1 cellular context compared by ENCODE assay signal in the genomic region with DNA sequence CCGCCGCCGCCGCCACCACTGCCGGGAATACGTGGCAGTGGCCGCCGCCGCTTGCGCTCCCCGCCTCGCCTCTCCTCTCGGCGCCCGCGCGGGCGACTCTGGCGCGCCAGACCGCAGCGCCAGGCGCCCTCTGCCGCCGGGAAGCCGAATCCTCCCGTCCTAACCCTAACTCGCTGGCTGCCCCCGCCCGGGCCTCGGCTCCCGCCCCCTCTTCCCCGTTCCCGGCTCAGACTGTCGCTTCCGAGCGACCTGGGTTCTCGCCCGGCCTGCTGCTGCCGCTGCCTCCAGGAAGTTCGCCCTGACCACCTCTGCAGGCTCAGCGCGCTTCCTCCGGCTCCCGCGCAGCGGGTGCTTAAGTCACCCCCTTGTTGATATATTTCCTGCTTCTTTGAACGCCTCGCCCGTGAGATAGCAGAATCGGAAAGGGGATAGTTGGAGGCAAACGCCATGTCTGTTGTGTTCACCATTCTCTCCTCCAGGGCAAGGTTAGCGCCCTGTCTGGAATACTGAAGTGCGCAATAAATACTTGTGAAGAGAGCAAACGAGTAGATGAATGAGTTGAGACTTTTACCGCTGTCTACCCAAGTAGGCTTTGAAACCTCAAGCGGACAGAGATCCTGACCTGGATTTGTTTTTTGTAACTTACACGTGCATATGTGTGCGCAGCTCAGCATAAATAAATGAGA.
TF ChIP-seq lines count a peak whose summit lies in the region.

A gene with protein sequence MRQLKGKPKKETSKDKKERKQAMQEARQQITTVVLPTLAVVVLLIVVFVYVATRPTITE (minus strand): TSS at position 100 of the 686 bp plus-strand sequence. CDS start 64,202 bp downstream, outside the sequence.

TF ChIP-seq in HEK293, 187 proteins besides CTCF, POLR2A, EP300 and RAD21 (continued from another document):
- TF ChIP-seq ZBTB11 (tag by site-specific recombination; conservative IDR thresholded peaks at IDR 0.05; ENCODE audit: low read depth), result no peak
- TF ChIP-seq, protein P1, sequence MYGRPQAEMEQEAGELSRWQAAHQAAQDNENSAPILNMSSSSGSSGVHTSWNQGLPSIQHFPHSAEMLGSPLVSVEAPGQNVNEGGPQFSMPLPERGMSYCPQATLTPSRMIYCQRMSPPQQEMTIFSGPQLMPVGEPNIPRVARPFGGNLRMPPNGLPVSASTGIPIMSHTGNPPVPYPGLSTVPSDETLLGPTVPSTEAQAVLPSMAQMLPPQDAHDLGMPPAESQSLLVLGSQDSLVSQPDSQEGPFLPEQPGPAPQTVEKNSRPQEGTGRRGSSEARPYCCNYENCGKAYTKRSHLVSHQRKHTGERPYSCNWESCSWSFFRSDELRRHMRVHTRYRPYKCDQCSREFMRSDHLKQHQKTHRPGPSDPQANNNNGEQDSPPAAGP (tag by site-specific recombination; IDR thresholded peaks at IDR 0.05), result peak; percentile 56; the same call in 1 of the 2 replicates
- TF ChIP-seq TCF7L2 (IDR thresholded peaks at IDR 0.05; ENCODE audit: borderline replicate concordance, low read depth, low read length), result no peak
- TF ChIP-seq SCRT1 (tag by site-specific recombination; IDR thresholded peaks at IDR 0.05; ENCODE audit: borderline replicate concordance), result no peak
- TF ChIP-seq, protein P2, sequence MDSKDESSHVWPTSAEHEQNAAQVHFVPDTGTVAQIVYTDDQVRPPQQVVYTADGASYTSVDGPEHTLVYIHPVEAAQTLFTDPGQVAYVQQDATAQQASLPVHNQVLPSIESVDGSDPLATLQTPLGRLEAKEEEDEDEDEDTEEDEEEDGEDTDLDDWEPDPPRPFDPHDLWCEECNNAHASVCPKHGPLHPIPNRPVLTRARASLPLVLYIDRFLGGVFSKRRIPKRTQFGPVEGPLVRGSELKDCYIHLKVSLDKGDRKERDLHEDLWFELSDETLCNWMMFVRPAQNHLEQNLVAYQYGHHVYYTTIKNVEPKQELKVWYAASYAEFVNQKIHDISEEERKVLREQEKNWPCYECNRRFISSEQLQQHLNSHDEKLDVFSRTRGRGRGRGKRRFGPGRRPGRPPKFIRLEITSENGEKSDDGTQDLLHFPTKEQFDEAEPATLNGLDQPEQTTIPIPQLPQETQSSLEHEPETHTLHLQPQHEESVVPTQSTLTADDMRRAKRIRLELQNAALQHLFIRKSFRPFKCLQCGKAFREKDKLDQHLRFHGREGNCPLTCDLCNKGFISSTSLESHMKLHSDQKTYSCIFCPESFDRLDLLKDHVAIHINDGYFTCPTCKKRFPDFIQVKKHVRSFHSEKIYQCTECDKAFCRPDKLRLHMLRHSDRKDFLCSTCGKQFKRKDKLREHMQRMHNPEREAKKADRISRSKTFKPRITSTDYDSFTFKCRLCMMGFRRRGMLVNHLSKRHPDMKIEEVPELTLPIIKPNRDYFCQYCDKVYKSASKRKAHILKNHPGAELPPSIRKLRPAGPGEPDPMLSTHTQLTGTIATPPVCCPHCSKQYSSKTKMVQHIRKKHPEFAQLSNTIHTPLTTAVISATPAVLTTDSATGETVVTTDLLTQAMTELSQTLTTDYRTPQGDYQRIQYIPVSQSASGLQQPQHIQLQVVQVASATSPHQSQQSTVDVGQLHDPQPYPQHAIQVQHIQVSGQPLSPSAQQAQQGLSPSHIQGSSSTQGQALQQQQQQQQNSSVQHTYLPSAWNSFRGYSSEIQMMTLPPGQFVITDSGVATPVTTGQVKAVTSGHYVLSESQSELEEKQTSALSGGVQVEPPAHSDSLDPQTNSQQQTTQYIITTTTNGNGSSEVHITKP (tag by site-specific recombination; IDR thresholded peaks at IDR 0.05), result no peak
- TF ChIP-seq ZNF169 (tag by site-specific recombination; IDR thresholded peaks at IDR 0.05), result no peak
- no peak for TF ChIP-seq KLF10 (tag by site-specific recombination; IDR thresholded peaks at IDR 0.05)
